ENCODE assay signal across 1 cellular context in genomic region chr1:83766182-83766825, GRCh38.
TF ChIP-seq lines count a peak whose summit lies in the region.

No MANE protein-coding gene starts in this region.

TF ChIP-seq in WTC11, 78 proteins besides CTCF, POLR2A, EP300 and RAD21 (continued from another document):
- TF ChIP-seq USF2 (CRISPR knock-in tag; IDR thresholded peaks at IDR 0.05) (no peak), ZNF512 (CRISPR knock-in tag; IDR thresholded peaks at IDR 0.05; ENCODE audit: borderline replicate concordance) (no peak), GABPB1 (CRISPR knock-in tag; IDR thresholded peaks at IDR 0.05) (no peak), CDX4 (CRISPR knock-in tag; IDR thresholded peaks at IDR 0.05; ENCODE audit: borderline replicate concordance) (no peak), HMGXB4 (CRISPR knock-in tag; IDR thresholded peaks at IDR 0.05) (no peak), ZNF425 (CRISPR knock-in tag; conservative IDR thresholded peaks at IDR 0.05) (no peak), IRF1 (CRISPR knock-in tag; IDR thresholded peaks at IDR 0.05) (no peak), ZNF219 (CRISPR knock-in tag; IDR thresholded peaks at IDR 0.05; ENCODE audit: borderline replicate concordance) (no peak)
